1 cellular context compared by ENCODE assay signal in genomic region chr9:135951889-135952663, GRCh38.
A peak's percentile ranks its signal among the peaks of the same experiment; 100 is the strongest.
TF ChIP-seq lines count a peak whose summit lies in the region.

No MANE protein-coding gene starts in this region.

TF ChIP-seq in K562, 482 proteins besides CTCF, POLR2A, EP300 and RAD21 (continued from another document and continues in another):
- peak in 1 of 2 experiments; percentile 85; a peak in 1 of 4 replicates for TF ChIP-seq BCLAF1 (IDR thresholded peaks at IDR 0.05; ENCODE audit: borderline replicate concordance in 1 of 2, control insufficient read depth in 1 of 2, low read depth in 2 of 2, low read length in 1 of 2)
- no peak for TF ChIP-seq SRSF7 (optimal IDR thresholded peaks at IDR 0.05; ENCODE audit: low read depth, low read length)
- TF ChIP-seq COPS2 (conservative IDR thresholded peaks at IDR 0.05): no peak
- no peak for TF ChIP-seq ZNF561 (CRISPR knock-in tag; conservative IDR thresholded peaks at IDR 0.05)
- TF ChIP-seq RFX7 (CRISPR knock-in tag; IDR thresholded peaks at IDR 0.05): no peak
- no peak for TF ChIP-seq POLR3G (IDR thresholded peaks at IDR 0.05; ENCODE audit: extremely low read depth, insufficient read length, insufficient replicate concordance)
- peak; percentile 66; the same call in 1 of the 2 replicates for TF ChIP-seq HSF4 (CRISPR knock-in tag; IDR thresholded peaks at IDR 0.05; ENCODE audit: borderline replicate concordance)
- peak; percentile 73 for TF ChIP-seq HIVEP1 (CRISPR knock-in tag; IDR thresholded peaks at IDR 0.05)
- no peak for TF ChIP-seq HNRNPH1 (optimal IDR thresholded peaks at IDR 0.05; ENCODE audit: low read depth, low read length)
- TF ChIP-seq PREB (CRISPR knock-in tag; IDR thresholded peaks at IDR 0.05): no peak
- no peak for TF ChIP-seq ZHX1 (conservative IDR thresholded peaks at IDR 0.05; ENCODE audit: low read length)
- TF ChIP-seq SMARCA4 (IDR thresholded peaks at IDR 0.05): peak; percentile 99
- TF ChIP-seq SNRNP70 (optimal IDR thresholded peaks at IDR 0.05; ENCODE audit: low read depth, low read length): no peak
- peak; percentile 93 for TF ChIP-seq ETS1 (conservative IDR thresholded peaks at IDR 0.05; ENCODE audit: control insufficient read depth, low read depth, low read length)
- no peak for TF ChIP-seq ZNF232 (CRISPR knock-in tag; IDR thresholded peaks at IDR 0.05)
- TF ChIP-seq ZNF3 (CRISPR knock-in tag; IDR thresholded peaks at IDR 0.05): no peak
- peak; percentile 99 for TF ChIP-seq CTBP1 (IDR thresholded peaks at IDR 0.05; ENCODE audit: borderline replicate concordance)
- TF ChIP-seq PURB (CRISPR knock-in tag; IDR thresholded peaks at IDR 0.05; ENCODE audit: low read depth): no peak
- no peak for TF ChIP-seq CGGBP1 (CRISPR knock-in tag; IDR thresholded peaks at IDR 0.05)
- peak; percentile 82 for TF ChIP-seq TCF7 (IDR thresholded peaks at IDR 0.05; ENCODE audit: borderline replicate concordance)
- TF ChIP-seq TRIM24 (IDR thresholded peaks at IDR 0.05): peak; percentile 92 to 95
- TF ChIP-seq HCFC1 (IDR thresholded peaks at IDR 0.05; ENCODE audit: low read depth, low read length): peak; percentile 49; the same call in 1 of the 2 replicates
- no peak for TF ChIP-seq ZNF696 (CRISPR knock-in tag; conservative IDR thresholded peaks at IDR 0.05)
- TF ChIP-seq NFRKB (IDR thresholded peaks at IDR 0.05; ENCODE audit: low read depth): no peak
- 0 out of 2 replicates have a peak, but pooled peaks have one; percentile 35 for TF ChIP-seq ZNF707 (CRISPR knock-in tag; conservative IDR thresholded peaks at IDR 0.05)
- 0 out of 2 replicates have a peak, but pooled peaks have one; percentile 8 for TF ChIP-seq MTF1 (CRISPR knock-in tag; IDR thresholded peaks at IDR 0.05; ENCODE audit: borderline replicate concordance)
- peak; percentile 78 for TF ChIP-seq CREB3 (tag; conservative IDR thresholded peaks at IDR 0.05; ENCODE audit: low read depth)
- TF ChIP-seq ELF4 (CRISPR knock-in tag; IDR thresholded peaks at IDR 0.05): peak; percentile 89
- no peak for TF ChIP-seq NONO (IDR thresholded peaks at IDR 0.05; ENCODE audit: low read depth in 2 of 2, low read length in 1 of 2)
- peak; percentile 58 for TF ChIP-seq ZFP36 (IDR thresholded peaks at IDR 0.05; ENCODE audit: low read depth, low read length, partially characterized antibody)
- peak; percentile 59; the same call in 1 of the 2 replicates for TF ChIP-seq ZBTB1 (CRISPR knock-in tag; IDR thresholded peaks at IDR 0.05; ENCODE audit: borderline replicate concordance, low read depth)
- TF ChIP-seq FOXO4 (CRISPR knock-in tag; IDR thresholded peaks at IDR 0.05): peak; percentile 71; the same call in 1 of the 2 replicates
- TF ChIP-seq POLR2AphosphoS2 (IDR thresholded peaks at IDR 0.05; ENCODE audit: low read length): peak; percentile 91; the same call in 1 of the 2 replicates
- peak; percentile 97 for TF ChIP-seq ZNF395 (CRISPR knock-in tag; IDR thresholded peaks at IDR 0.05)
- no peak for TF ChIP-seq PHB (CRISPR knock-in tag; IDR thresholded peaks at IDR 0.05)
- no peak for TF ChIP-seq ZNF146 (CRISPR knock-in tag; IDR thresholded peaks at IDR 0.05; ENCODE audit: unreplicated experiment)
- TF ChIP-seq ATF1 (CRISPR knock-in tag; IDR thresholded peaks at IDR 0.05): no peak
- TF ChIP-seq ATF1 (tag; IDR thresholded peaks at IDR 0.05): peak; percentile 79
- TF ChIP-seq MCM2 (IDR thresholded peaks at IDR 0.05; ENCODE audit: low read depth): no peak
- TF ChIP-seq HNRNPK (IDR thresholded peaks at IDR 0.05; ENCODE audit: low read depth, low read length, poor library complexity, severe bottlenecking): no peak
- peak; percentile 51 for TF ChIP-seq ZNF324 (CRISPR knock-in tag; IDR thresholded peaks at IDR 0.05)
- TF ChIP-seq CCNT2 (IDR thresholded peaks at IDR 0.05; ENCODE audit: borderline replicate concordance, extremely low read depth, insufficient read length, low read depth, low read length): peak; percentile 99
- peak; percentile 52 for TF ChIP-seq SMAD1 (IDR thresholded peaks at IDR 0.05; ENCODE audit: low read depth, low read length, partially characterized antibody)
- TF ChIP-seq ZNF277 (CRISPR knock-in tag; IDR thresholded peaks at IDR 0.05; ENCODE audit: borderline replicate concordance): no peak
- no peak for TF ChIP-seq LARP7 (IDR thresholded peaks at IDR 0.05)
- no peak for TF ChIP-seq YBX1 (IDR thresholded peaks at IDR 0.05)
- no peak for TF ChIP-seq BMI1 (IDR thresholded peaks at IDR 0.05; ENCODE audit: low read length)
- peak; percentile 57; the same call in 1 of the 2 replicates for TF ChIP-seq ZBTB33 (CRISPR knock-in tag; IDR thresholded peaks at IDR 0.05)
- no peak for TF ChIP-seq HINFP (tag; conservative IDR thresholded peaks at IDR 0.05; ENCODE audit: low read depth)
- peak; percentile 80 for TF ChIP-seq MECOM (CRISPR knock-in tag; IDR thresholded peaks at IDR 0.05)
